ENCODE assay signal across 9 cellular contexts in genomic region chr15:66252411-66253295, GRCh38. TPM values are rescaled to one million over a fixed set of nuclear protein-coding genes. Genes with fewer than 3 reads are reported as not detected.
DNase-seq lines count a peak whose midpoint lies in the region; FAIRE-seq and TF ChIP-seq lines count a peak whose summit lies in the region.
"Had no signal": no experiment of that assay in that cellular context is flagged by ENCODE, and none has a peak within 500 bp of the region (broad histone marks: within the 10 kb centered on the region; RNA-seq: fewer than 3 reads in every experiment).

No MANE protein-coding gene starts in this region.

- CTCF ChIA-PET in AG04450 (lab: Charles Lee): interaction anchor here (0.7 to 3.5 kb wide), 4 partner anchors 10 to 330 kb away, joined by 3 to 14 read pairs (median 4); no protein-coding TSS in a partner anchor

- H3K79me2 ChIP-seq in OCI-LY1 (ENCODE audit: insufficient read depth, low read length): no peaks in the 10 kb centered on the region

- no peaks in the 10 kb centered on the region for H3K36me3 ChIP-seq in OCI-LY1 (ENCODE audit: insufficient read depth, low read length)
- H3K36me3 ChIP-seq in neuron (ENCODE audit: insufficient read depth, low read length): no peaks in the 10 kb centered on the region
- no peaks in the 10 kb centered on the region for H3K36me3 ChIP-seq in tibial nerve

- no peak for TF ChIP-seq EP300 in tibial nerve (IDR thresholded peaks at IDR 0.05)

- no peaks in the 10 kb centered on the region for H4K20me1 ChIP-seq in OCI-LY1 (ENCODE audit: insufficient read depth, low read length)

- H3K4me3 ChIP-seq in AG04450 (ENCODE audit: low read depth, low read length) (peak overlapping the region; percentile 43), OCI-LY1 (ENCODE audit: low read depth, low read length, poor library complexity, severe bottlenecking) (peak overlapping the region; percentile 61), neuron (ENCODE audit: low read length) (peak overlapping the region; percentile 48), tibial nerve (peak overlapping the region; percentile 37 to 62 (median 49))

- 0% methylated on average over 47 to 49 of the region's 79 CpGs for WGBS in tibial nerve, 2 donors

- H2AFZ ChIP-seq in OCI-LY1 (ENCODE audit: low read length) (no peak overlapping the region), neuron (ENCODE audit: low read depth, low read length) (peak overlapping the region; percentile 64)

- H3F3A ChIP-seq in OCI-LY1 (ENCODE audit: insufficient read depth, low read length): no peaks in the 10 kb centered on the region; the same call in 1 of the 2 replicates

- H3K27me3 ChIP-seq in AG04450 (ENCODE audit: control insufficient read depth, insufficient read depth, low read length) (peaks cover 82% of the 10 kb centered on the region), OCI-LY1 (ENCODE audit: insufficient read depth, low read length) (peaks cover 18% of the 10 kb centered on the region; the same call in 1 of the 2 replicates), neuron (ENCODE audit: insufficient read depth, low read length) (peaks cover 67% of the 10 kb centered on the region), tibial nerve (peaks cover 0 to 82% of the 10 kb centered on the region in 2 donors)

- H3K27ac ChIP-seq in AG04450 (ENCODE audit: low read depth, low read length) (no peak overlapping the region), OCI-LY1 (ENCODE audit: low read depth, low read length, poor library complexity, severe bottlenecking) (no peak overlapping the region), tibial nerve (no peak overlapping the region)

- no peak for FAIRE-seq in GM19239 (lab: Jason Lieb, UNC)

- POLR2A ChIA-PET in AG04450 (lab: Yijun Ruan, JAX): no interaction called here

- TF ChIP-seq CTCF in AG04450 (IDR thresholded peaks at IDR 0.05; ENCODE audit: low read depth, low read length) (peak; percentile 73), OCI-LY1 (IDR thresholded peaks at IDR 0.05; ENCODE audit: low read length) (peak; percentile 50), tibial nerve (IDR thresholded peaks at IDR 0.05) (peak; percentile 43 to 72 (median 59))

- H3K9me3 ChIP-seq in AG04450 (ENCODE audit: control insufficient read depth, insufficient read depth, low read length) (no peaks in the 10 kb centered on the region; the same call in 1 of the 2 replicates), OCI-LY1 (ENCODE audit: low read length) (no peaks in the 10 kb centered on the region), neuron (ENCODE audit: low read length) (no peaks in the 10 kb centered on the region), tibial nerve (no peaks in the 10 kb centered on the region)

- DNase-seq in AG04450 (ENCODE audit: low read depth, low spot score): no peak
- peak; percentile 65 for DNase-seq in GM19239 (ENCODE audit: insufficient read length, low spot score)
- DNase-seq in activated gamma-delta T cell (lab: John Stamatoyannopoulos, UW): peak; percentile 16
- peak; percentile 75 for DNase-seq in germinal center (ENCODE audit: low spot score)
- DNase-seq in tibial nerve (ENCODE audit: low spot score in 2 of 2): peak; percentile 21 to 38
- no peak for DNase-seq in NCI-H2107 (lab: John Stamatoyannopoulos, UW)

- peak overlapping the region; percentile 40; the same call in 1 of the 2 replicates for H3K9ac ChIP-seq in OCI-LY1 (ENCODE audit: low read length)

- peak overlapping the region; percentile 86 for H3K4me2 ChIP-seq in OCI-LY1 (ENCODE audit: low read length)

- peaks cover 13% of the 10 kb centered on the region for H3K4me1 ChIP-seq in OCI-LY1 (ENCODE audit: insufficient read depth, low read length, severe bottlenecking)
- peaks cover 26% of the 10 kb centered on the region for H3K4me1 ChIP-seq in neuron (ENCODE audit: insufficient read depth, low read length)
- peaks cover 0 to 32% (median 27%) of the 10 kb centered on the region in 4 donors for H3K4me1 ChIP-seq in tibial nerve

- H3K9me2 ChIP-seq in OCI-LY1 (ENCODE audit: low read depth, low read length): no peaks in the 10 kb centered on the region

- no peak for TF ChIP-seq POLR2A in tibial nerve (IDR thresholded peaks at IDR 0.05)

RNA-seq across cellular contexts. Expression of gene MEGF11, which starts 0.9 kb away (rescaled TPM):
- not detected in 2 replicates for polyA plus RNA-seq in AG04450 (2011; rRNA removed)
- not detected in 2 replicates for polyA minus RNA-seq in AG04450 (2011; rRNA and poly(A)+ RNA removed)
- total RNA-seq in tibial nerve: 1 to 10 TPM in 3 of 4 donors, under 1 TPM in 1; 0.87 to 7.3 (median 4.9) TPM
- total RNA-seq: subcutaneous adipose tissue had no signal

RNA-seq across cellular contexts. Expression of gene DIS3L, which starts 40.7 kb away (rescaled TPM):
- 8.7 and 12.1 TPM in 2 replicates for polyA plus RNA-seq in AG04450 (2011; rRNA removed)
- 13.0 and 23.7 TPM in 2 replicates for polyA minus RNA-seq in AG04450 (2011; rRNA and poly(A)+ RNA removed)
- total RNA-seq in tibial nerve: 10 to 100 TPM; 23.9 to 44.8 (median 38.3) TPM

Comparison
In these comparisons a context has a peak if more than half of its experiments do, and no peak if none do; other contexts are left out.
1. DNase-seq: peak in GM19239 (single experiment), activated gamma-delta T cell (single experiment), germinal center (single experiment) and tibial nerve (2 of 2); none in AG04450 (single experiment) and NCI-H2107 (single experiment).
2. Peak in every context shown above with its lines, with median percentiles within 50 percentile points of each other: H3K4me3 ChIP-seq and CTCF ChIP-seq.